Comparison of ENCODE assay signal across 8 cellular contexts in genomic region chr15:84654689-84655453, GRCh38. TPM values are rescaled to one million over a fixed set of nuclear protein-coding genes. Genes with fewer than 3 reads are reported as not detected.
A peak's percentile ranks its signal among the peaks of the same experiment; 100 is the strongest.
DNase-seq lines count a peak whose midpoint lies in the region; ATAC-seq and TF ChIP-seq lines count a peak whose summit lies in the region.

No MANE protein-coding gene starts in this region.

- H3K9me3 ChIP-seq in testis: no peaks in the 10 kb centered on the region

- no peak for TF ChIP-seq POLR2A in testis (IDR thresholded peaks at IDR 0.05)

- peak overlapping the region; percentile 64 to 90 for H3K27ac ChIP-seq in testis

- H3K4me1 Mint-ChIP-seq in glutamatergic neuron (ENCODE audit: low read depth, unreplicated experiment): peaks cover 10% of the 10 kb centered on the region

- H3K27me3 ChIP-seq in testis: no peaks in the 10 kb centered on the region

- peak; percentile 38 to 55 for ATAC-seq in activated naive CD4-positive, alpha-beta T cell treated with anti-CD3 and anti-CD28 coated beads, Interleukin-2, amount 50 U/mL, for 72 hours
- peak; percentile 32 for ATAC-seq in omental fat pad (ENCODE audit: low FRiP score)

- peaks cover 7% of the 10 kb centered on the region for H3K27me3 Mint-ChIP-seq in glutamatergic neuron (ENCODE audit: unreplicated experiment)

- H3K36me3 Mint-ChIP-seq in activated naive CD4-positive, alpha-beta T cell treated with anti-CD3 and anti-CD28 coated beads, Interleukin-2, amount 50 U/mL, for 72 hours: peaks cover 10 to 14% of the 10 kb centered on the region in 2 donors
- H3K36me3 Mint-ChIP-seq in glutamatergic neuron (ENCODE audit: unreplicated experiment): no peaks in the 10 kb centered on the region

- peak overlapping the region in 1 of 2 donors; percentile 89 for H3K27ac Mint-ChIP-seq in activated naive CD4-positive, alpha-beta T cell treated with anti-CD3 and anti-CD28 coated beads, Interleukin-2, amount 50 U/mL, for 72 hours
- no peak overlapping the region for H3K27ac Mint-ChIP-seq in glutamatergic neuron (ENCODE audit: unreplicated experiment)

- H3K9me3 Mint-ChIP-seq in activated naive CD4-positive, alpha-beta T cell treated with anti-CD3 and anti-CD28 coated beads, Interleukin-2, amount 50 U/mL, for 72 hours: no peaks in the 10 kb centered on the region
- H3K9me3 Mint-ChIP-seq in glutamatergic neuron (ENCODE audit: unreplicated experiment): peaks cover 4% of the 10 kb centered on the region

- peaks cover 33% of the 10 kb centered on the region for H3K4me1 ChIP-seq in testis

- H3K4me3 ChIP-seq in AG10803 (ENCODE audit: low read length): peak overlapping the region; percentile 99
- peak overlapping the region; percentile 90 to 91 for H3K4me3 ChIP-seq in testis

- WGBS in testis, 2 donors: 1 to 5% methylated on average over 17 to 19 of the region's 19 CpGs

- peak; percentile 84 for DNase-seq in AG10803 (ENCODE audit: low read depth)
- peak; percentile 78 for DNase-seq in GM20000 (ENCODE audit: low spot score)
- peak; percentile 93 for DNase-seq in NAMALWA (ENCODE audit: low spot score)
- peak; percentile 34 for DNase-seq in SKM-1 (lab: John Stamatoyannopoulos, UW; ENCODE audit: unreplicated experiment)
- peak; percentile 72 to 77 for DNase-seq in activated naive CD4-positive, alpha-beta T cell treated with anti-CD3 and anti-CD28 coated beads, Interleukin-2, amount 50 U/mL, for 72 hours (ENCODE audit: low spot score in 2 of 2)
- peak; percentile 77 for DNase-seq in glutamatergic neuron
- peak; percentile 56 for DNase-seq in omental fat pad (ENCODE audit: low spot score)
- DNase-seq in testis: peak; percentile 86

- peak overlapping the region; percentile 93 for H3K4me3 Mint-ChIP-seq in glutamatergic neuron (ENCODE audit: unreplicated experiment)

- H3K36me3 ChIP-seq in testis (ENCODE audit: low read depth, missing control alignments): no peaks in the 10 kb centered on the region

- TF ChIP-seq CTCF in AG10803 (conservative IDR thresholded peaks at IDR 0.05; ENCODE audit: low read length) (peak; percentile 79), GM20000 (IDR thresholded peaks at IDR 0.05; ENCODE audit: extremely low read depth, missing control alignments) (peak; percentile 51), glutamatergic neuron (IDR thresholded peaks at IDR 0.05; ENCODE audit: partially characterized antibody, unreplicated experiment) (peak; percentile 61), omental fat pad (IDR thresholded peaks at IDR 0.05) (peak in 1 of 3 donors; percentile 20), testis (IDR thresholded peaks at IDR 0.05) (peak; percentile 33 to 55 (median 42))

- intact Hi-C loops in testis (cut with DNase I; ENCODE audit: low total_unique reads): no loop called here

RNA-seq across cellular contexts. Expression of gene WDR73, which starts 0.8 kb away (rescaled TPM):
- 10 to 100 TPM in 1 of 2 donors, 1 to 10 TPM in 1; 6.9 to 17.5 TPM for total RNA-seq in activated naive CD4-positive, alpha-beta T cell treated with anti-CD3 and anti-CD28 coated beads, Interleukin-2, amount 50 U/mL, for 72 hours
- total RNA-seq in glutamatergic neuron (ENCODE audit: unreplicated experiment) (19.5 TPM), omental fat pad (10 to 100 TPM; 13.7 to 26.8 (median 20.4) TPM), testis (10 to 100 TPM; 40.4 to 49.1 TPM)
- polyA plus RNA-seq in testis (ENCODE audit: insufficient read depth, low read depth, low replicate concordance): 38.4 TPM

RNA-seq across cellular contexts. Expression of gene NMB, which starts 3.1 kb away (rescaled TPM):
- total RNA-seq in activated naive CD4-positive, alpha-beta T cell treated with anti-CD3 and anti-CD28 coated beads, Interleukin-2, amount 50 U/mL, for 72 hours: 1 to 10 TPM; 1.9 to 9.4 TPM
- total RNA-seq in glutamatergic neuron (ENCODE audit: unreplicated experiment) (6.9 TPM), omental fat pad (10 to 100 TPM; 18.4 to 89.3 (median 29.9) TPM), testis (10 to 100 TPM; 11.0 to 17.5 TPM)
- 7.5 TPM for polyA plus RNA-seq in testis (ENCODE audit: insufficient read depth, low read depth, low replicate concordance)

RNA-seq across cellular contexts. Expression of gene ZSCAN2, which starts 54.1 kb away (rescaled TPM):
- total RNA-seq in activated naive CD4-positive, alpha-beta T cell treated with anti-CD3 and anti-CD28 coated beads, Interleukin-2, amount 50 U/mL, for 72 hours: 1 to 10 TPM; 5.6 to 6.2 TPM
- total RNA-seq in glutamatergic neuron (ENCODE audit: unreplicated experiment): 40.0 TPM
- total RNA-seq in omental fat pad: 10 to 100 TPM in 3 of 4 donors, 1 to 10 TPM in 1; 8.4 to 16.3 (median 13.0) TPM
- 10 to 100 TPM; 15.3 to 16.1 TPM for total RNA-seq in testis
- 18.6 TPM for polyA plus RNA-seq in testis (ENCODE audit: insufficient read depth, low read depth, low replicate concordance)

Comparison
In these comparisons a context has a peak if more than half of its experiments do, and no peak if none do; other contexts are left out.
1. Peak in every context shown above with its lines: DNase-seq, ATAC-seq, H3K4me3 ChIP-seq and H3K27ac ChIP-seq.
2. DNase-seq: peak in every context shown above with its lines; median percentile 93 in NAMALWA; 86 in testis; 84 in AG10803; 78 in GM20000; 77 in glutamatergic neuron; 74 in activated naive CD4-positive, alpha-beta T cell treated with anti-CD3 and anti-CD28 coated beads, Interleukin-2, amount 50 U/mL, for 72 hours; 56 in omental fat pad; 34 in SKM-1.